11 cellular contexts compared by ENCODE assay signal in genomic region chr5:132754947-132755346, GRCh38. TPM values are rescaled to one million over a fixed set of nuclear protein-coding genes. Genes with fewer than 3 reads are reported as not detected.
DNase-seq lines count a peak whose midpoint lies in the region; ATAC-seq and TF ChIP-seq lines count a peak whose summit lies in the region.
"Had no signal": no experiment of that assay in that cellular context is flagged by ENCODE, and none has a peak within 500 bp of the region (broad histone marks: within the 10 kb centered on the region; RNA-seq: fewer than 3 reads in every experiment).

No MANE protein-coding gene starts in this region.

- ATAC-seq in heart right ventricle (peak in 1 of 8 donors; percentile 56), Right ventricle myocardium superior (ENCODE audit: poor library complexity) (no peak)
- ATAC-seq: stimulated activated naive B cell treated with anti-CD40 and anti-IgM and Interleukin-4, amounts not matched to agents 10 μg/mL and 1 μg/mL and 100 μg/mL, for 72 hours had no signal

- H3K9me3 ChIP-seq in heart right ventricle: no peaks in the 10 kb centered on the region
- H3K9me3 ChIP-seq in SK-N-SH: no peaks in the 10 kb centered on the region
- no peaks in the 10 kb centered on the region for H3K9me3 ChIP-seq in trophoblast cell (ENCODE audit: insufficient read depth, low read depth, low read length)

- no peak overlapping the region for H3K4me3 Mint-ChIP-seq in type B pancreatic cell
- H3K4me3 Mint-ChIP-seq: stimulated activated naive B cell treated with anti-CD40 and anti-IgM and Interleukin-4, amounts not matched to agents 10 μg/mL and 1 μg/mL and 100 μg/mL, for 72 hours had no signal

- no peak overlapping the region for H3K9ac ChIP-seq in SK-N-SH
- no peak overlapping the region for H3K9ac ChIP-seq in trophoblast cell (ENCODE audit: low read length)

- H3K36me3 Mint-ChIP-seq in type B pancreatic cell: peaks cover 8% of the 10 kb centered on the region
- H3K36me3 Mint-ChIP-seq: stimulated activated naive B cell treated with anti-CD40 and anti-IgM and Interleukin-4, amounts not matched to agents 10 μg/mL and 1 μg/mL and 100 μg/mL, for 72 hours had no signal

- H3K4me1 Mint-ChIP-seq in type B pancreatic cell (ENCODE audit: unreplicated experiment): no peaks in the 10 kb centered on the region

- H3K36me3 ChIP-seq in heart right ventricle: peaks cover 0 to 84% (median 24%) of the 10 kb centered on the region in 9 donors
- peaks cover 13 to 24% of the 10 kb centered on the region in 2 experiments for H3K36me3 ChIP-seq in SK-N-SH (replicated peaks in 1 of 2; ENCODE audit: control insufficient read depth in 1 of 2, insufficient read depth in 2 of 2, low read length in 1 of 2)
- peaks cover 29 to 44% of the 10 kb centered on the region in 2 experiments for H3K36me3 ChIP-seq in trophoblast cell (ENCODE audit: control insufficient read depth in 1 of 2, insufficient read depth in 2 of 2, low read length in 2 of 2)

- H3K4me3 ChIP-seq in heart right ventricle: no peak overlapping the region
- H3K4me3 ChIP-seq in SK-N-SH (ENCODE audit: low read depth in 2 of 2, low read length in 1 of 2): no peak overlapping the region
- H3K4me3 ChIP-seq in fibroblast of mammary gland (ENCODE audit: control insufficient read depth, low read depth, low read length): no peak overlapping the region
- H3K4me3 ChIP-seq in trophoblast cell (ENCODE audit: low read depth, low read length): no peak overlapping the region

- POLR2A ChIA-PET in SK-N-SH (lab: Yijun Ruan, JAX): no interaction called here

- H4K20me1 ChIP-seq in SK-N-SH (ENCODE audit: insufficient read depth): no peaks in the 10 kb centered on the region

- no peak overlapping the region for H4K8ac ChIP-seq in trophoblast cell (ENCODE audit: low read depth, low read length)

- H3K18ac ChIP-seq in trophoblast cell (ENCODE audit: low read length): no peak overlapping the region

- peaks cover 16% of the 10 kb centered on the region for H3K27me3 Mint-ChIP-seq in type B pancreatic cell

- H3K14ac ChIP-seq in trophoblast cell (ENCODE audit: low read length): no peak overlapping the region

- TF ChIP-seq CTCF in heart right ventricle (IDR thresholded peaks at IDR 0.05): peak in 6 of 9 donors; percentile 11 to 37 (median 32)
- peak; percentile 45 for TF ChIP-seq CTCF in SK-N-SH (IDR thresholded peaks at IDR 0.05)
- TF ChIP-seq CTCF in fibroblast of mammary gland (conservative IDR thresholded peaks at IDR 0.05; ENCODE audit: control insufficient read depth, insufficient read depth, low read depth, low read length): peak; percentile 28
- TF ChIP-seq CTCF in type B pancreatic cell (conservative IDR thresholded peaks at IDR 0.05): peak; percentile 38

- no peaks in the 10 kb centered on the region for H3K9me2 ChIP-seq in SK-N-SH

- no peak overlapping the region for H3K27ac Mint-ChIP-seq in type B pancreatic cell
- H3K27ac Mint-ChIP-seq: stimulated activated naive B cell treated with anti-CD40 and anti-IgM and Interleukin-4, amounts not matched to agents 10 μg/mL and 1 μg/mL and 100 μg/mL, for 72 hours had no signal

- intact Hi-C loops in heart right ventricle (cut with DNase I) (loop anchor here in 6 of 10 donors (5.0 to 10.0 kb wide), 4 partner anchors 60 to 130 kb away; partner anchors contain the start of gene SOWAHA (in 1 of the 6)), Right ventricle myocardium superior (cut with DNase I) (no loop called here)

- TF ChIP-seq RAD21 in SK-N-SH (IDR thresholded peaks at IDR 0.05; ENCODE audit: low read length): peak; percentile 67

- H2AK5ac ChIP-seq in trophoblast cell (ENCODE audit: low read length): no peak overlapping the region

- no peak overlapping the region for H3K4ac ChIP-seq in trophoblast cell (ENCODE audit: low read depth, low read length)

- TF ChIP-seq EP300 in SK-N-SH (IDR thresholded peaks at IDR 0.05; ENCODE audit: borderline replicate concordance in 1 of 2, low read depth in 1 of 2, low read length in 1 of 2): no peak

- H2BK120ac ChIP-seq in trophoblast cell (ENCODE audit: insufficient read depth, low read length, poor library complexity): no peak overlapping the region

- H3K79me2 ChIP-seq in SK-N-SH (ENCODE audit: insufficient read depth) (no peaks in the 10 kb centered on the region), trophoblast cell (ENCODE audit: control insufficient read depth, insufficient read depth, low read length, poor library complexity) (no peaks in the 10 kb centered on the region)

- no peaks in the 10 kb centered on the region for H3K9me3 Mint-ChIP-seq in type B pancreatic cell
- H3K9me3 Mint-ChIP-seq: stimulated activated naive B cell treated with anti-CD40 and anti-IgM and Interleukin-4, amounts not matched to agents 10 μg/mL and 1 μg/mL and 100 μg/mL, for 72 hours had no signal

- H2AFZ ChIP-seq in SK-N-SH (ENCODE audit: low read depth): no peak overlapping the region
- no peak overlapping the region for H2AFZ ChIP-seq in trophoblast cell (ENCODE audit: insufficient read depth, low read length, poor library complexity)

- H3K27me3 ChIP-seq in heart right ventricle (no peaks in the 10 kb centered on the region), SK-N-SH (ENCODE audit: insufficient read depth) (no peaks in the 10 kb centered on the region), trophoblast cell (ENCODE audit: insufficient read depth, low read length) (no peaks in the 10 kb centered on the region)

- H2BK12ac ChIP-seq in trophoblast cell (ENCODE audit: low read length): no peak overlapping the region

- CTCF ChIA-PET in SK-N-SH (lab: Yijun Ruan, JAX): interaction anchor here (0.7 to 10.4 kb wide), 19 partner anchors 8 to 256 kb away, joined by 3 to 98 read pairs (median 6); partner anchors contain the start of genes CCNI2 and SHROOM1

- H2BK5ac ChIP-seq in trophoblast cell (ENCODE audit: low read depth, low read length, poor library complexity): no peak overlapping the region

- DNase-seq in heart right ventricle (no peak), Right ventricle myocardium superior (no peak), SK-N-SH (peak; percentile 54), fibroblast of mammary gland (ENCODE audit: low read depth) (peak; percentile 37), type B pancreatic cell (ENCODE audit: extremely low spot score, unreplicated experiment) (no peak), trophoblast cell (no peak), NCI-H446 treated with DMSO at 0.1 percent for 48 hours (lab: John Stamatoyannopoulos, UW) (no peak), foreskin melanocyte (no peak)
- DNase-seq: activated CD4-positive, alpha-beta T cell treated with anti-CD3 and anti-CD28 coated beads for 48 hours; NCI-H2081 treated with DMSO at 0.1 percent for 48 hours; stimulated activated naive B cell treated with anti-CD40 and anti-IgM and Interleukin-4, amounts not matched to agents 10 μg/mL and 1 μg/mL and 100 μg/mL, for 72 hours had no signal

- peaks cover 7% of the 10 kb centered on the region for H3K79me1 ChIP-seq in trophoblast cell (ENCODE audit: low read length)

- H4K91ac ChIP-seq in trophoblast cell (ENCODE audit: low read depth, low read length): no peak overlapping the region

- H3K4me1 ChIP-seq in heart right ventricle (no peaks in the 10 kb centered on the region), SK-N-SH (ENCODE audit: control insufficient read depth in 1 of 2, insufficient read depth in 2 of 2, low read depth in 1 of 2, low read length in 1 of 2) (no peaks in the 10 kb centered on the region; a peak in 1 of 4 replicates), trophoblast cell (ENCODE audit: control insufficient read depth in 1 of 2, insufficient read depth in 2 of 2, low read length in 2 of 2) (peaks cover 15 to 16% of the 10 kb centered on the region in 2 experiments)

- H3K23ac ChIP-seq in trophoblast cell (ENCODE audit: low read length): no peak overlapping the region

- H3K4me2 ChIP-seq in SK-N-SH (no peak overlapping the region), trophoblast cell (ENCODE audit: low read length) (no peak overlapping the region)

- H4K12ac ChIP-seq in trophoblast cell (ENCODE audit: low read depth, low read length): no peak overlapping the region

- no peak overlapping the region for H3K27ac ChIP-seq in heart right ventricle
- no peak overlapping the region for H3K27ac ChIP-seq in SK-N-SH (ENCODE audit: low read depth in 2 of 2, low read length in 1 of 2)
- no peak overlapping the region for H3K27ac ChIP-seq in trophoblast cell (ENCODE audit: low read depth, low read length)

- H3F3A ChIP-seq in SK-N-SH (replicated peaks; ENCODE audit: insufficient read depth): no peaks in the 10 kb centered on the region

RNA-seq across cellular contexts. Expression of gene CCNI2, which starts 7.7 kb away (rescaled TPM):
- total RNA-seq in heart right ventricle: under 1 TPM in 4 of 10 donors, not detected in 6; 0.09 to 0.75 (median 0.22) TPM
- polyA plus RNA-seq in heart right ventricle: under 1 TPM in 1 of 2 donors, not detected in 1; 0.01 TPM
- 0.08 TPM for total RNA-seq in Right ventricle myocardium superior
- polyA plus RNA-seq in SK-N-SH (2012; rRNA removed): 0.05 and 0.34 TPM in 2 replicates
- polyA plus RNA-seq in SK-N-SH (2012; cell fraction: cytosol; rRNA removed): 0.06 and 0.16 TPM in 2 replicates
- 0.41 and 0.56 TPM in 2 replicates for polyA plus RNA-seq in SK-N-SH (2012; cell fraction: nucleus; rRNA removed)
- total RNA-seq in type B pancreatic cell (ENCODE audit: low replicate concordance): 0.76 and 1.4 TPM in 2 replicates
- 4.6 and 5.5 TPM in 2 replicates for polyA plus RNA-seq in trophoblast cell (2013)

RNA-seq across cellular contexts. Expression of gene KIF3A, which starts 17.6 kb away (rescaled TPM):
- 10 to 100 TPM; 10.1 to 18.6 (median 13.1) TPM for total RNA-seq in heart right ventricle
- 10 to 100 TPM in 1 of 2 donors, 1 to 10 TPM in 1; 2.2 to 10.0 TPM for polyA plus RNA-seq in heart right ventricle
- total RNA-seq in Right ventricle myocardium superior: 9.1 TPM
- polyA plus RNA-seq in SK-N-SH (2012; rRNA removed): 5.1 and 5.2 TPM in 2 replicates
- polyA plus RNA-seq in SK-N-SH (2012; cell fraction: cytosol; rRNA removed): 6.2 and 9.3 TPM in 2 replicates
- 7.2 and 11.8 TPM in 2 replicates for polyA plus RNA-seq in SK-N-SH (2012; cell fraction: nucleus; rRNA removed)
- total RNA-seq in type B pancreatic cell (ENCODE audit: low replicate concordance): 15.6 and 20.0 TPM in 2 replicates
- 10.0 and 10.4 TPM in 2 replicates for polyA plus RNA-seq in trophoblast cell (2013)

RNA-seq across cellular contexts. Expression of gene SEPTIN8, which starts 22.1 kb away (rescaled TPM):
- total RNA-seq in heart right ventricle (10 to 100 TPM; 23.5 to 41.8 (median 31.2) TPM), Right ventricle myocardium superior (26.3 TPM), type B pancreatic cell (ENCODE audit: low replicate concordance) (62.7 and 68.1 TPM in 2 replicates)
- polyA plus RNA-seq in heart right ventricle (10 to 100 TPM; 11.3 to 26.6 TPM), SK-N-SH (2012; rRNA removed) (54.9 and 57.6 TPM in 2 replicates)
- 39.8 and 45.4 TPM in 2 replicates for polyA plus RNA-seq in SK-N-SH (2012; cell fraction: cytosol; rRNA removed)
- 106 and 142 TPM in 2 replicates for polyA plus RNA-seq in SK-N-SH (2012; cell fraction: nucleus; rRNA removed)
- polyA plus RNA-seq in trophoblast cell (2013): 198 and 213 TPM in 2 replicates

RNA-seq across cellular contexts. Expression of gene SOWAHA, which starts 58.2 kb away (rescaled TPM):
- total RNA-seq in heart right ventricle: under 1 TPM in 4 of 10 donors, not detected in 6; 0.08 to 0.19 (median 0.13) TPM
- under 1 TPM in 1 of 2 donors, not detected in 1; 0.07 TPM for polyA plus RNA-seq in heart right ventricle
- 0.13 TPM for total RNA-seq in Right ventricle myocardium superior
- polyA plus RNA-seq in SK-N-SH (2012; rRNA removed): 0.23 and 0.30 TPM in 2 replicates
- polyA plus RNA-seq in SK-N-SH (2012; cell fraction: cytosol; rRNA removed): 0.22 and 0.25 TPM in 2 replicates
- polyA plus RNA-seq in SK-N-SH (2012; cell fraction: nucleus; rRNA removed): 0.11 and 0.14 TPM in 2 replicates
- total RNA-seq in type B pancreatic cell (ENCODE audit: low replicate concordance): 2.5 and 4.4 TPM in 2 replicates
- 23.8 and 25.2 TPM in 2 replicates for polyA plus RNA-seq in trophoblast cell (2013)

Comparison
In these comparisons a context has a peak if more than half of its experiments do, and no peak if none do; other contexts are left out.
1. DNase-seq: peak in SK-N-SH (single experiment) and fibroblast of mammary gland (single experiment); none in heart right ventricle (0 of 2), Right ventricle myocardium superior (single experiment), type B pancreatic cell (single experiment), trophoblast cell (0 of 2), NCI-H446 treated with DMSO at 0.1 percent for 48 hours (single experiment) and foreskin melanocyte (single experiment).
2. Peak in every context shown above with its lines, with median percentiles within 50 percentile points of each other: CTCF ChIP-seq.